Comparison of ENCODE assay signal across 1 cellular context in genomic region chr1:241846862-241847539, GRCh38.
TF ChIP-seq lines count a peak whose summit lies in the region.

No MANE protein-coding gene starts in this region.

TF ChIP-seq in GM23338, 12 proteins besides CTCF, POLR2A, EP300 and RAD21 (continued from another document):
- TF ChIP-seq ZNF462 (CRISPR knock-in tag; IDR thresholded peaks at IDR 0.05) = no peak
- no peak for TF ChIP-seq REST (IDR thresholded peaks at IDR 0.05; ENCODE audit: unreplicated experiment)
- TF ChIP-seq ETS1 (IDR thresholded peaks at IDR 0.05) = no peak
- TF ChIP-seq JUNB (IDR thresholded peaks at IDR 0.05; ENCODE audit: unreplicated experiment) = no peak
- TF ChIP-seq NANOG (IDR thresholded peaks at IDR 0.05; ENCODE audit: borderline replicate concordance) = no peak
- TF ChIP-seq STAT1 (IDR thresholded peaks at IDR 0.05; ENCODE audit: unreplicated experiment) = no peak
- TF ChIP-seq ZNF114 (CRISPR knock-in tag; IDR thresholded peaks at IDR 0.05) = no peak
- TF ChIP-seq EZH2phosphoT487 (IDR thresholded peaks at IDR 0.05; ENCODE audit: unreplicated experiment) = no peak
